Comparison of ENCODE assay signal across 13 cellular contexts in genomic region chr20:59159091-59159821, GRCh38. TPM values are rescaled to one million over a fixed set of nuclear protein-coding genes. Genes with fewer than 3 reads are reported as not detected.
DNase-seq lines count a peak whose midpoint lies in the region; ATAC-seq, FAIRE-seq and TF ChIP-seq lines count a peak whose summit lies in the region.
"Had no signal": no experiment of that assay in that cellular context is flagged by ENCODE, and none has a peak within 500 bp of the region (broad histone marks: within the 10 kb centered on the region; RNA-seq: fewer than 3 reads in every experiment).

No MANE protein-coding gene starts in this region.

- no peak overlapping the region for H4K8ac ChIP-seq in H1 (ENCODE audit: extremely low read depth, insufficient read depth, low read length)

- H3K9me3 Mint-ChIP-seq in stimulated activated effector memory CD8-positive, alpha-beta T cell treated with anti-CD3 and anti-CD28 coated beads, Interleukin-12 subunit alpha, Interleukin-12 subunit beta, amount 100 ng/mL, for 72 hours: no peaks in the 10 kb centered on the region

- no peak overlapping the region for H4K91ac ChIP-seq in H1 (replicated peaks; ENCODE audit: insufficient read length, low read length)

- H2BK20ac ChIP-seq in H1 (ENCODE audit: low read length): no peak overlapping the region

- no peak overlapping the region for H2BK120ac ChIP-seq in H1 (replicated peaks; ENCODE audit: low read depth, low read length)

- H3K36me3 Mint-ChIP-seq in stimulated activated effector memory CD8-positive, alpha-beta T cell treated with anti-CD3 and anti-CD28 coated beads, Interleukin-12 subunit alpha, Interleukin-12 subunit beta, amount 100 ng/mL, for 72 hours: peaks cover 17% of the 10 kb centered on the region

- no peak overlapping the region for H3K27ac ChIP-seq in H1 (ENCODE audit: low read depth, low read length)
- no peak overlapping the region for H3K27ac ChIP-seq in tibial artery
- H3K27ac ChIP-seq in thyroid gland: no peak overlapping the region
- H3K27ac ChIP-seq: body of pancreas had no signal

- H3K4me3 Mint-ChIP-seq in stimulated activated effector memory CD8-positive, alpha-beta T cell treated with anti-CD3 and anti-CD28 coated beads, Interleukin-12 subunit alpha, Interleukin-12 subunit beta, amount 100 ng/mL, for 72 hours: peak overlapping the region; percentile 91

- H3K4me1 ChIP-seq in H1 (replicated peaks in 1 of 4; ENCODE audit: control insufficient read depth in 3 of 4, insufficient read depth in 4 of 4, low read length in 3 of 4) (peaks cover 2 to 6% (median 4%) of the 10 kb centered on the region in 4 experiments; a peak in 6 of 7 replicates), tibial artery (peaks cover 0 to 1% (median under 1%) of the 10 kb centered on the region in 4 donors), thyroid gland (no peaks in the 10 kb centered on the region)
- H3K4me1 ChIP-seq: body of pancreas had no signal

- no peak overlapping the region for H3K18ac ChIP-seq in H1 (ENCODE audit: extremely low read depth, low read length)

- H3K23ac ChIP-seq in H1 (ENCODE audit: insufficient read length): no peak overlapping the region

- H3K56ac ChIP-seq in H1 (replicated peaks; ENCODE audit: insufficient read length, low read depth, low read length): no peak overlapping the region

- H4K20me1 ChIP-seq in H1 (replicated peaks in 1 of 2; ENCODE audit: control insufficient read depth in 1 of 2, insufficient read depth in 2 of 2, low read length in 2 of 2): no peaks in the 10 kb centered on the region

- H3K14ac ChIP-seq in H1 (ENCODE audit: insufficient read length): no peak overlapping the region

- H2AK5ac ChIP-seq in H1 (ENCODE audit: low read depth, low read length): no peak overlapping the region

- POLR2A ChIA-PET in H1 (lab: Charles Lee; ENCODE audit: partially characterized antibody): no interaction called here

- H3K4me3 ChIP-seq in H1 (ENCODE audit: extremely low read depth in 1 of 4, insufficient read depth in 2 of 4, low read depth in 3 of 4, low read length in 4 of 4) (no peak overlapping the region), tibial artery (no peak overlapping the region), thyroid gland (replicated peaks in 1 of 3) (no peak overlapping the region)
- H3K4me3 ChIP-seq: body of pancreas had no signal

- peaks cover 83% of the 10 kb centered on the region for H3K4me1 Mint-ChIP-seq in stimulated activated effector memory CD8-positive, alpha-beta T cell treated with anti-CD3 and anti-CD28 coated beads, Interleukin-12 subunit alpha, Interleukin-12 subunit beta, amount 100 ng/mL, for 72 hours

- no peak for FAIRE-seq in H1 (lab: Jason Lieb, UNC)

- peak overlapping the region; percentile 99 for H3K27ac Mint-ChIP-seq in stimulated activated effector memory CD8-positive, alpha-beta T cell treated with anti-CD3 and anti-CD28 coated beads, Interleukin-12 subunit alpha, Interleukin-12 subunit beta, amount 100 ng/mL, for 72 hours

- H3K9ac ChIP-seq in H1 (replicated peaks in 1 of 4; ENCODE audit: extremely low read depth in 1 of 4, low read depth in 3 of 4, low read length in 3 of 4): no peak overlapping the region

- no peak for TF ChIP-seq EP300 in H1 (IDR thresholded peaks at IDR 0.05; ENCODE audit: borderline replicate concordance in 1 of 2, low read depth in 2 of 2, low read length in 2 of 2)

- H3K4ac ChIP-seq in H1 (replicated peaks; ENCODE audit: insufficient read length, low read depth, low read length): no peak overlapping the region

- no peak overlapping the region; the same call in 1 of the 2 replicates for H2BK12ac ChIP-seq in H1 (ENCODE audit: low read depth, low read length)

- TF ChIP-seq POLR2A in H1 (IDR thresholded peaks at IDR 0.05; ENCODE audit: control extremely low read depth in 1 of 2, low read depth in 2 of 2, low read length in 2 of 2) (no peak), thyroid gland (IDR thresholded peaks at IDR 0.05) (no peak)

- H3K4me2 ChIP-seq in H1 (ENCODE audit: insufficient read depth in 1 of 2, low read depth in 2 of 2, low read length in 2 of 2): no peak overlapping the region

- no peak overlapping the region for H4K5ac ChIP-seq in H1 (ENCODE audit: insufficient read length, low read depth, low read length)

- peak; percentile 70 for DNase-seq in NCI-H82 (lab: John Stamatoyannopoulos, UW)
- peak; percentile 40 to 56 for DNase-seq in activated CD8-positive, alpha-beta memory T cell treated with anti-CD3 and anti-CD28 coated beads for 1 hour (ENCODE audit: extremely low read depth in 1 of 2, low read depth in 1 of 2)
- DNase-seq in H1 (ENCODE audit: low read depth in 1 of 2, low spot score in 2 of 2): peak in 1 of 2 experiments; percentile 64
- DNase-seq in stimulated activated effector memory CD8-positive, alpha-beta T cell treated with anti-CD3 and anti-CD28 coated beads, Interleukin-12 subunit alpha, Interleukin-12 subunit beta, amount 100 ng/mL, for 72 hours (ENCODE audit: low spot score in 2 of 2): peak; percentile 32 to 80
- no peak for DNase-seq in tibial artery
- no peak for DNase-seq in thyroid gland
- DNase-seq in NCI-H1417 treated with DMSO at 0.1 percent for 48 hours (lab: John Stamatoyannopoulos, UW): no peak
- no peak for DNase-seq in left ventricle myocardium superior
- DNase-seq: body of pancreas, hypothalamus had no signal

- H3K36me3 ChIP-seq in H1 (ENCODE audit: control insufficient read depth in 2 of 4, insufficient read depth in 4 of 4, low read length in 3 of 4) (no peaks in the 10 kb centered on the region), tibial artery (no peaks in the 10 kb centered on the region), thyroid gland (no peaks in the 10 kb centered on the region)

- no peaks in the 10 kb centered on the region for H3K9me3 ChIP-seq in H1 (ENCODE audit: insufficient read depth in 2 of 2, low read depth in 1 of 2, low read length in 1 of 2)
- no peaks in the 10 kb centered on the region for H3K9me3 ChIP-seq in tibial artery
- H3K9me3 ChIP-seq in thyroid gland: no peaks in the 10 kb centered on the region
- H3K9me3 ChIP-seq: body of pancreas had no signal

- intact Hi-C loops in tibial artery (cut with DNase I; ENCODE audit: low total_unique reads) (no loop called here), thyroid gland (cut with DNase I) (no loop called here), left ventricle myocardium superior (cut with micrococcal nuclease) (no loop called here)

- H2AFZ ChIP-seq in H1 (ENCODE audit: low read length): no peak overlapping the region

- H3K27me3 ChIP-seq in H1 (replicated peaks in 1 of 4; ENCODE audit: control insufficient read depth in 3 of 4, extremely low read depth in 1 of 4, insufficient read depth in 3 of 4, low read length in 3 of 4) (no peaks in the 10 kb centered on the region), tibial artery (peaks cover 0 to 13% of the 10 kb centered on the region in 2 donors), thyroid gland (no peaks in the 10 kb centered on the region)
- H3K27me3 ChIP-seq: body of pancreas had no signal

- H2BK5ac ChIP-seq in H1 (ENCODE audit: low read depth, low read length): no peak overlapping the region

- H3K79me1 ChIP-seq in H1 (ENCODE audit: low read depth, low read length): no peaks in the 10 kb centered on the region

- no peaks in the 10 kb centered on the region for H3K79me2 ChIP-seq in H1 (ENCODE audit: control insufficient read depth in 1 of 2, insufficient read depth in 2 of 2, low read length in 2 of 2)

- H2BK15ac ChIP-seq in H1 (ENCODE audit: low read length): no peak overlapping the region

- peak; percentile 66 to 71 for TF ChIP-seq RAD21 in H1 (IDR thresholded peaks at IDR 0.05 in 1 of 2, conservative IDR thresholded peaks at IDR 0.05 in 1 of 2; ENCODE audit: low read depth in 2 of 2, low read length in 2 of 2)

- CTCF ChIA-PET in H1 (lab: Charles Lee; ENCODE audit: partially characterized antibody): interaction anchor here (0.6 to 3.4 kb wide), 11 partner anchors 14 to 678 kb away, joined by 3 to 20 read pairs (median 4); no protein-coding TSS in a partner anchor

- peak; percentile 43 to 56 (median 53) for TF ChIP-seq CTCF in H1 (IDR thresholded peaks at IDR 0.05; ENCODE audit: control extremely low read depth in 1 of 3, insufficient read depth in 1 of 3, low read depth in 1 of 3, low read length in 3 of 3)
- no peak for TF ChIP-seq CTCF in tibial artery (IDR thresholded peaks at IDR 0.05)
- no peak for TF ChIP-seq CTCF in thyroid gland (IDR thresholded peaks at IDR 0.05)

- no peaks in the 10 kb centered on the region for H3K23me2 ChIP-seq in H1 (ENCODE audit: low read depth, low read length)

- 87% methylated on average over 12 of the region's 12 CpGs; no CpG with 5 or more reads in 1 of the 2 experiments for WGBS in H1 (ENCODE audit: extremely low coverage in 1 of 2, insufficient coverage in 1 of 2, insufficient read length in 1 of 2, insufficient replicate concordance in 2 of 2, low coverage in 1 of 2, low lambda C conversion rate in 2 of 2, missing lambda C conversion rate in 1 of 2), 2 experiments
- 74 to 86% methylated on average over 11 of the region's 12 CpGs for WGBS in thyroid gland, 2 donors

- peak; percentile 86 for ATAC-seq in stimulated activated effector memory CD8-positive, alpha-beta T cell treated with anti-CD3 and anti-CD28 coated beads, Interleukin-12 subunit alpha, Interleukin-12 subunit beta, amount 100 ng/mL, for 72 hours
- no peak for ATAC-seq in left ventricle myocardium superior
- ATAC-seq: body of pancreas had no signal

TF ChIP-seq in H1, 55 proteins besides CTCF, POLR2A, EP300 and RAD21 (continues in another document):
- TF ChIP-seq PHF8 (conservative IDR thresholded peaks at IDR 0.05; ENCODE audit: low read depth, low read length) (no peak), SRF (IDR thresholded peaks at IDR 0.05; ENCODE audit: low read depth, low read length) (no peak), CHD1 (IDR thresholded peaks at IDR 0.05; ENCODE audit: low read depth, low read length) (no peak), SP4 (IDR thresholded peaks at IDR 0.05; ENCODE audit: low read length) (no peak), BACH1 (IDR thresholded peaks at IDR 0.05; ENCODE audit: low read length) (no peak), GTF2F1 (IDR thresholded peaks at IDR 0.05; ENCODE audit: borderline replicate concordance, low read depth, low read length) (no peak), CBX5 (IDR thresholded peaks at IDR 0.05; ENCODE audit: low read depth, low read length) (no peak), BRCA1 (IDR thresholded peaks at IDR 0.05; ENCODE audit: low read depth, low read length) (no peak)

RNA-seq across cellular contexts. Expression of gene ZNF831, which starts 4.4 kb away (rescaled TPM):
- not detected in 2 replicates for total RNA-seq in H1 (2021; fragmentation: NEBNext Ultra II Directional; extraction: Animal tissue kit (Norgen Biotek cat#: 25700))
- polyA plus RNA-seq in H1 (2011; rRNA removed): under 0.01 TPM in 1 of 2 replicates, not detected in the other
- not detected for polyA plus RNA-seq in H1 (2011; cell fraction: cytosol; rRNA removed)
- not detected for polyA plus RNA-seq in H1 (2011; cell fraction: nucleus; rRNA removed)
- not detected in 4 replicates for polyA plus RNA-seq in H1 (2012, experiment 1 of 2)
- polyA plus RNA-seq in H1 (2012, experiment 2 of 2): not detected
- under 0.01 TPM for polyA plus RNA-seq in H1 (2013, experiment 1 of 2)
- polyA plus RNA-seq in H1 (2013, experiment 2 of 2): under 0.01 TPM
- polyA minus RNA-seq in H1 (2011; rRNA and poly(A)+ RNA removed): not detected in 2 replicates
- not detected for polyA minus RNA-seq in H1 (2011; cell fraction: cytosol; rRNA and poly(A)+ RNA removed)
- not detected for polyA minus RNA-seq in H1 (2011; cell fraction: nucleus; rRNA and poly(A)+ RNA removed)
- total RNA-seq in thyroid gland (1 to 10 TPM in 3 of 4 donors, under 1 TPM in 1; 0.78 to 2.3 (median 1.6) TPM), left ventricle myocardium superior (0.17 TPM)
- total RNA-seq: HT1080, osteocyte, RPMI7951 had no signal

Comparison
In these comparisons a context has a peak if more than half of its experiments do, and no peak if none do; other contexts are left out.
1. DNase-seq: peak in NCI-H82 (single experiment), activated CD8-positive, alpha-beta memory T cell treated with anti-CD3 and anti-CD28 coated beads for 1 hour (2 of 2) and stimulated activated effector memory CD8-positive, alpha-beta T cell treated with anti-CD3 and anti-CD28 coated beads, Interleukin-12 subunit alpha, Interleukin-12 subunit beta, amount 100 ng/mL, for 72 hours (2 of 2); none in tibial artery (0 of 2), thyroid gland (0 of 2), NCI-H1417 treated with DMSO at 0.1 percent for 48 hours (single experiment) and left ventricle myocardium superior (single experiment).
2. CTCF ChIP-seq: peak in H1 (3 of 3); none in tibial artery (0 of 2) and thyroid gland (0 of 6).